In genomic region chr5:59164041-59164830, GRCh38 we compare ENCODE assay signal across 1 cellular context.
TF ChIP-seq lines count a peak whose summit lies in the region.

No MANE protein-coding gene starts in this region.

TF ChIP-seq in SK-N-SH treated with all-trans-retinoic acid at 6 μM for 48 hours, 23 proteins besides CTCF, POLR2A, EP300 and RAD21 (continued from another document):
- TF ChIP-seq TSHZ2 (CRISPR knock-in tag; IDR thresholded peaks at IDR 0.05): no peak
- TF ChIP-seq RARB (CRISPR knock-in tag; IDR thresholded peaks at IDR 0.05): no peak
- no peak for TF ChIP-seq POU6F1 (CRISPR knock-in tag; IDR thresholded peaks at IDR 0.05; ENCODE audit: borderline replicate concordance, low read depth)
- no peak for TF ChIP-seq CSDC2 (CRISPR knock-in tag; IDR thresholded peaks at IDR 0.05)
- TF ChIP-seq ISL1 (CRISPR knock-in tag; IDR thresholded peaks at IDR 0.05): no peak
- no peak for TF ChIP-seq ZNF70 (CRISPR knock-in tag; IDR thresholded peaks at IDR 0.05)
- TF ChIP-seq TCF4 (CRISPR knock-in tag; IDR thresholded peaks at IDR 0.05; ENCODE audit: borderline replicate concordance): no peak
- no peak for TF ChIP-seq ARNTL (CRISPR knock-in tag; IDR thresholded peaks at IDR 0.05; ENCODE audit: borderline replicate concordance, low read depth)
- no peak for TF ChIP-seq ZC3H10 (CRISPR knock-in tag; IDR thresholded peaks at IDR 0.05)
- no peak for TF ChIP-seq OSR1 (CRISPR knock-in tag; IDR thresholded peaks at IDR 0.05)
- no peak for TF ChIP-seq PPARA (CRISPR knock-in tag; IDR thresholded peaks at IDR 0.05; ENCODE audit: borderline replicate concordance)
